9 cellular contexts compared by ENCODE assay signal in the genomic region with DNA sequence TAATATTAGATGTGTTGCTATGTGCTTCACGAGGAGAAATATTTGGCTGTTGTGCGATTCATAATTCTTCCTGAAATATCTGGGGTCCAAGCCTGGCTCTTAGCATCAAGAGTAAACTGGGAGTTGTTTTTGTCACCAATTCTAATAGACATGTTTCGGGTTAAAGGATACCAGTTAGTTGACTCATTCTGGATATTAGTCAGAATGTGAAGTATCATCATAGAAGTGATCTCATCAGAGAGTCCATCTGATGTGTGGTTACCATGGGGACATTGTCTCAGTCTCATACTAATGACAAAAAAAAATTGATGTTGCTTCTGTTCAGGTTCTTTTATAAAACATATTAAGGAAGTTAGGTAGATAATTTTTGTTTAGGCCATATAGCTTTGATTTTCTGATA. TPM values are rescaled to one million over a fixed set of nuclear protein-coding genes. Genes with fewer than 3 reads are reported as not detected.
DNase-seq lines count a peak whose midpoint lies in the region; ATAC-seq and TF ChIP-seq lines count a peak whose summit lies in the region.
"Had no signal": no experiment of that assay in that cellular context is flagged by ENCODE, and none has a peak within 500 bp of the region (broad histone marks: within the 10 kb centered on the region; RNA-seq: fewer than 3 reads in every experiment).

No MANE protein-coding gene starts in this region.

- H3K79me2 ChIP-seq in GM23338 (replicated peaks; ENCODE audit: insufficient read depth) = no peaks in the 10 kb centered on the region

- H2AFZ ChIP-seq in GM23338 = no peak overlapping the region

- H4K20me1 ChIP-seq in GM23338 (replicated peaks; ENCODE audit: insufficient read depth) = no peaks in the 10 kb centered on the region

- H3F3A ChIP-seq in GM23338 (replicated peaks; ENCODE audit: low read depth) = no peaks in the 10 kb centered on the region

- peaks cover 11% of the 10 kb centered on the region for H3K4me1 Mint-ChIP-seq in activated CD8-positive, alpha-beta memory T cell treated with anti-CD3 and anti-CD28 coated beads, Interleukin-2, amount 10 ng/mL, durations not matched to agents 7 days and 5 days
- peaks cover 7% of the 10 kb centered on the region for H3K4me1 Mint-ChIP-seq in GM23338

- no peak overlapping the region for H3K27ac ChIP-seq in heart left ventricle
- H3K27ac ChIP-seq in GM23338 (ENCODE audit: low read depth) = no peak overlapping the region
- H3K27ac ChIP-seq: C4-2B had no signal

- peak overlapping the region; percentile 32 for H3K9ac ChIP-seq in skeletal muscle satellite cell (ENCODE audit: low read depth, low read length)

- H3K9me3 ChIP-seq in skeletal muscle satellite cell (replicated peaks; ENCODE audit: low read length) (no peaks in the 10 kb centered on the region), heart left ventricle (no peaks in the 10 kb centered on the region)

- 75 to 89% (median 88%) methylated on average over 3 of the region's 3 CpGs for WGBS in heart left ventricle, 4 donors

- H3K36me3 ChIP-seq in skeletal muscle satellite cell (ENCODE audit: insufficient read depth, low read length) = no peaks in the 10 kb centered on the region
- H3K36me3 ChIP-seq in heart left ventricle = peaks cover 0 to 31% (median 12%) of the 10 kb centered on the region in 9 donors
- no peaks in the 10 kb centered on the region for H3K36me3 ChIP-seq in GM23338 (ENCODE audit: insufficient read depth)

- no peaks in the 10 kb centered on the region for H3K9me2 ChIP-seq in GM23338 (ENCODE audit: insufficient read depth)

- H3K27me3 Mint-ChIP-seq in activated CD8-positive, alpha-beta memory T cell treated with anti-CD3 and anti-CD28 coated beads, Interleukin-2, amount 10 ng/mL, durations not matched to agents 7 days and 5 days = no peaks in the 10 kb centered on the region
- peaks cover 2% of the 10 kb centered on the region for H3K27me3 Mint-ChIP-seq in GM23338 (ENCODE audit: insufficient read depth, low read depth, poor library complexity)

- H3K9me3 Mint-ChIP-seq in activated CD8-positive, alpha-beta memory T cell treated with anti-CD3 and anti-CD28 coated beads, Interleukin-2, amount 10 ng/mL, durations not matched to agents 7 days and 5 days (ENCODE audit: low read depth) = no peaks in the 10 kb centered on the region
- H3K9me3 Mint-ChIP-seq in GM23338 = no peaks in the 10 kb centered on the region

- ATAC-seq in activated CD8-positive, alpha-beta memory T cell treated with anti-CD3 and anti-CD28 coated beads, Interleukin-2, amount 10 ng/mL, durations not matched to agents 7 days and 5 days = peak; percentile 85
- ATAC-seq in HG02981 (IDR thresholded peaks at IDR 0.05; ENCODE audit: unreplicated experiment) = peak; percentile 97
- ATAC-seq in heart left ventricle = no peak
- ATAC-seq in GM23338 = no peak

- TF ChIP-seq CTCF in heart left ventricle (IDR thresholded peaks at IDR 0.05) (no peak), GM23338 (conservative IDR thresholded peaks at IDR 0.05; ENCODE audit: low read depth in 2 of 2) (no peak)

- H3K4me3 Mint-ChIP-seq in activated CD8-positive, alpha-beta memory T cell treated with anti-CD3 and anti-CD28 coated beads, Interleukin-2, amount 10 ng/mL, durations not matched to agents 7 days and 5 days = no peak overlapping the region
- H3K4me3 Mint-ChIP-seq in GM23338 = no peak overlapping the region

- TF ChIP-seq POLR2A in heart left ventricle (IDR thresholded peaks at IDR 0.05) = no peak

- H3K4me1 ChIP-seq in skeletal muscle satellite cell (ENCODE audit: control insufficient read depth, insufficient read depth, low read length) (peaks cover 4% of the 10 kb centered on the region), heart left ventricle (no peaks in the 10 kb centered on the region), GM23338 (ENCODE audit: insufficient read depth) (no peaks in the 10 kb centered on the region)

- H3K36me3 Mint-ChIP-seq in activated CD8-positive, alpha-beta memory T cell treated with anti-CD3 and anti-CD28 coated beads, Interleukin-2, amount 10 ng/mL, durations not matched to agents 7 days and 5 days = peaks cover 27% of the 10 kb centered on the region
- H3K36me3 Mint-ChIP-seq in GM23338 (ENCODE audit: low read depth) = no peaks in the 10 kb centered on the region

- H3K4me2 ChIP-seq in skeletal muscle satellite cell (ENCODE audit: low read length) (no peak overlapping the region), GM23338 (no peak overlapping the region)

- CTCF ChIA-PET in activated CD8-positive, alpha-beta memory T cell treated with anti-CD3 and anti-CD28 coated beads, Interleukin-2, amount 10 ng/mL, durations not matched to agents 7 days and 5 days (lab: Charles Lee) = no interaction called here

- H3K4me3 ChIP-seq in skeletal muscle satellite cell (ENCODE audit: low read length) = no peak overlapping the region
- no peak overlapping the region for H3K4me3 ChIP-seq in heart left ventricle
- H3K4me3 ChIP-seq in GM23338 = no peak overlapping the region

- H3K27me3 ChIP-seq in skeletal muscle satellite cell (ENCODE audit: control insufficient read depth, insufficient read depth, low read length) (no peaks in the 10 kb centered on the region), heart left ventricle (no peaks in the 10 kb centered on the region), GM23338 (ENCODE audit: insufficient read depth) (no peaks in the 10 kb centered on the region)

- intact Hi-C loops in heart left ventricle (cut with DNase I) = no loop called here

- H3K27ac Mint-ChIP-seq in activated CD8-positive, alpha-beta memory T cell treated with anti-CD3 and anti-CD28 coated beads, Interleukin-2, amount 10 ng/mL, durations not matched to agents 7 days and 5 days = no peak overlapping the region
- no peak overlapping the region for H3K27ac Mint-ChIP-seq in GM23338

- no peak for DNase-seq in activated CD8-positive, alpha-beta memory T cell treated with anti-CD3 and anti-CD28 coated beads, Interleukin-2, amount 10 ng/mL, durations not matched to agents 7 days and 5 days
- no peak for DNase-seq in activated CD8-positive, alpha-beta memory T cell treated with anti-CD3 and anti-CD28 coated beads, Interleukin-2, amount 50 U/mL, for 4 hours
- DNase-seq in amniotic epithelial cell (ENCODE audit: low read depth) (peak; percentile 63), NCI-H82 (lab: John Stamatoyannopoulos, UW) (no peak), heart left ventricle (no peak), GM23338 (ENCODE audit: low spot score) (no peak)

RNA-seq across cellular contexts. Expression of a gene that starts 57.2 kb away (rescaled TPM):
- total RNA-seq in activated CD8-positive, alpha-beta memory T cell treated with anti-CD3 and anti-CD28 coated beads, Interleukin-2, amount 10 ng/mL, durations not matched to agents 7 days and 5 days = 10 to 100 TPM; 32.7 to 34.7 TPM
- total RNA-seq in skeletal muscle satellite cell (2012; rRNA removed) = 11.9 and 13.5 TPM in 2 replicates
- 10 to 100 TPM; 12.8 to 59.7 (median 21.0) TPM for total RNA-seq in heart left ventricle
- polyA plus RNA-seq in heart left ventricle (10 to 100 TPM in 1 of 2 donors, 1 to 10 TPM in 1; 5.1 to 23.3 TPM), GM23338 (2016; fragmentation: Nextera tagmentation; extraction: Ambion mirVana) (4.5 and 5.6 TPM in 2 replicates)
- total RNA-seq in GM23338 (2014; rRNA removed; shearing (Covaris generic)) = 18.3 and 19.1 TPM in 2 replicates

Comparison
In these comparisons a context has a peak if more than half of its experiments do, and no peak if none do; other contexts are left out.
1. ATAC-seq: peak in activated CD8-positive, alpha-beta memory T cell treated with anti-CD3 and anti-CD28 coated beads, Interleukin-2, amount 10 ng/mL, durations not matched to agents 7 days and 5 days (single experiment) and HG02981 (single experiment); none in heart left ventricle (0 of 4) and GM23338 (single experiment).